Comparison of ENCODE assay signal across 9 cellular contexts in the genomic region with DNA sequence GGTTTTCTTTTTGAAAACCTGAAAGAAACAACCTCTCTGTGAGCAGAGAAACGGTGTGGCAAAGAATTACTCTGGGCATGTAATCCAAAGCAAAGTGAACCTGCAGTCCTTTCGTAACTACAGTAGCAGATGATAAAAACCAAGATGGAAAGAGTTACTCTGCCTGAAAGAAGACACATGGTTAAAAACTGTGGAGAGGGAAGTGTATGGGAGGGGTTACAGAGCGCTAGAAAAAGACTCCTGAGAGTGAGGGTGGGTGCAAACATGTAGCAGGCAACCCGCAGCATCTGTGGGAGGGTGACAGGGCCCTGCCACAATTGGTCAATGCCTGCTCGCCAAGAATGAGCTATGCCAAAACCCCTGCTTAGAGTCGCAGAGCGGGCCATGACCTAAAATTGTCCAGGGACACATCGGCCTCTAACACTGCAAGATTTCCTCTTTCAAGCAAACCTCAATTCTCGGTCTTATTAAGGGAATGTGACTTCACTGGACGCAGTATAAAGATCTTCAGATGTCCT. TPM values are rescaled to one million over a fixed set of nuclear protein-coding genes. Genes with fewer than 3 reads are reported as not detected.
DNase-seq lines count a peak whose midpoint lies in the region; ATAC-seq and TF ChIP-seq lines count a peak whose summit lies in the region.
"Had no signal": no experiment of that assay in that cellular context is flagged by ENCODE, and none has a peak within 500 bp of the region (broad histone marks: within the 10 kb centered on the region; RNA-seq: fewer than 3 reads in every experiment).

No MANE protein-coding gene starts in this region.

- peak overlapping the region; percentile 50 for H2AFZ ChIP-seq in neuron (ENCODE audit: low read depth, low read length)

- peak overlapping the region; percentile 93 to 98 (median 96) for H3K27ac ChIP-seq in esophagus squamous epithelium

- TF ChIP-seq CTCF in activated B cell treated with CpG ODN at 0.5 μM for 24 hours (IDR thresholded peaks at IDR 0.05) (no peak), esophagus squamous epithelium (IDR thresholded peaks at IDR 0.05) (peak in 1 of 6 experiments; percentile 20)

- H3K9me3 ChIP-seq in esophagus squamous epithelium (no peaks in the 10 kb centered on the region), neuron (ENCODE audit: low read length) (no peaks in the 10 kb centered on the region)

- intact Hi-C loops in activated B cell treated with CpG ODN at 0.5 μM for 24 hours (cut with micrococcal nuclease) (loop anchor here (1.0 to 5.0 kb wide), 10 partner anchors 21 to 247 kb away; partner anchors contain the start of genes ARF3, DDX23, FKBP11 and KMT2D), esophagus squamous epithelium (cut with DNase I) (no loop called here)

- no peaks in the 10 kb centered on the region for H3K27me3 Mint-ChIP-seq in activated B cell treated with CpG ODN at 0.5 μM for 24 hours

- H3K4me1 Mint-ChIP-seq in activated B cell treated with CpG ODN at 0.5 μM for 24 hours: peaks cover 31% of the 10 kb centered on the region

- H3K4me1 ChIP-seq in esophagus squamous epithelium (peaks cover 8 to 28% (median 16%) of the 10 kb centered on the region in 3 donors), neuron (ENCODE audit: insufficient read depth, low read length) (peaks cover 16% of the 10 kb centered on the region)

- POLR2A ChIA-PET in activated B cell treated with CpG ODN at 0.5 μM for 24 hours (lab: Charles Lee): interaction anchor here (0.6 to 1.6 kb wide), 4 partner anchors 20 to 802 kb away, joined by 3 to 9 read pairs (median 4); partner anchors contain the start of gene TUBA1B

- no peak for TF ChIP-seq POLR2A in esophagus squamous epithelium (IDR thresholded peaks at IDR 0.05)

- H3K9me3 Mint-ChIP-seq in activated B cell treated with CpG ODN at 0.5 μM for 24 hours: no peaks in the 10 kb centered on the region

- peaks cover 46% of the 10 kb centered on the region for H3K36me3 Mint-ChIP-seq in activated B cell treated with CpG ODN at 0.5 μM for 24 hours (ENCODE audit: low read depth)

- peak; percentile 75 for DNase-seq in activated CD8-positive, alpha-beta memory T cell treated with anti-CD3 and anti-CD28 coated beads for 24 hours
- no peak for DNase-seq in activated CD8-positive, alpha-beta memory T cell treated with anti-CD3 and anti-CD28 coated beads, Interleukin-2, amount 50 U/mL, for 4 hours
- DNase-seq in activated B cell treated with CpG ODN at 0.5 μM for 24 hours (no peak), esophagus squamous epithelium (lab: John Stamatoyannopoulos, UW) (no peak), germinal center (ENCODE audit: low spot score) (no peak)

- peak overlapping the region; percentile 98 for H3K27ac Mint-ChIP-seq in activated B cell treated with CpG ODN at 0.5 μM for 24 hours

- H3K4me3 Mint-ChIP-seq in activated B cell treated with CpG ODN at 0.5 μM for 24 hours: peak overlapping the region; percentile 93

- CTCF ChIA-PET in activated B cell treated with CpG ODN at 0.5 μM for 24 hours (lab: Charles Lee): interaction anchor here (1.0 kb wide), 1 partner anchor 21 kb away, joined by 6 read pairs; no protein-coding TSS in a partner anchor

- H3K4me3 ChIP-seq in esophagus squamous epithelium (peak overlapping the region; percentile 76 to 95 (median 88)), neuron (ENCODE audit: low read length) (peak overlapping the region; percentile 83)

- 2 to 7% methylated on average over 9 to 10 of the region's 10 CpGs for WGBS in esophagus squamous epithelium, 2 donors

- H3K36me3 ChIP-seq in esophagus squamous epithelium (peaks cover 13 to 32% (median 15%) of the 10 kb centered on the region in 3 donors), neuron (ENCODE audit: insufficient read depth, low read length) (peaks cover 16% of the 10 kb centered on the region)

- ATAC-seq in HG03432 (IDR thresholded peaks at IDR 0.05; ENCODE audit: unreplicated experiment): peak; percentile 3
- ATAC-seq in activated B cell treated with CpG ODN at 0.5 μM for 24 hours (ENCODE audit: low read depth): no peak
- ATAC-seq in HG02763 (IDR thresholded peaks at IDR 0.05; ENCODE audit: unreplicated experiment): no peak

- H3K27me3 ChIP-seq in esophagus squamous epithelium (no peaks in the 10 kb centered on the region), neuron (ENCODE audit: insufficient read depth, low read length) (no peaks in the 10 kb centered on the region)

RNA-seq across cellular contexts. Expression of gene PRKAG1, which starts 0.8 kb away (rescaled TPM):
- total RNA-seq in activated B cell treated with CpG ODN at 0.5 μM for 24 hours (55.3 and 70.5 TPM in 2 replicates), esophagus squamous epithelium (10 to 100 TPM; 31.9 to 58.6 (median 47.8) TPM)

RNA-seq across cellular contexts. Expression of gene DDN, which starts 18.6 kb away (rescaled TPM):
- total RNA-seq in activated B cell treated with CpG ODN at 0.5 μM for 24 hours (0.20 and 0.44 TPM in 2 replicates), esophagus squamous epithelium (under 1 TPM; 0.19 to 0.40 (median 0.26) TPM)
- total RNA-seq: lung microvascular endothelial cell had no signal

RNA-seq across cellular contexts. Expression of gene WNT1, which starts 39.7 kb away (rescaled TPM):
- total RNA-seq in activated B cell treated with CpG ODN at 0.5 μM for 24 hours (not detected in 2 replicates), esophagus squamous epithelium (under 1 TPM in 1 of 4 donors, not detected in 3; 0.41 TPM)
- total RNA-seq: lung microvascular endothelial cell had no signal

RNA-seq across cellular contexts. Expression of gene KMT2D, which starts 42.8 kb away (rescaled TPM):
- 127 and 136 TPM in 2 replicates for total RNA-seq in activated B cell treated with CpG ODN at 0.5 μM for 24 hours
- 10 to 100 TPM; 29.4 to 67.9 (median 47.9) TPM for total RNA-seq in esophagus squamous epithelium

RNA-seq across cellular contexts. Expression of gene WNT10B, which starts 46.3 kb away (rescaled TPM):
- total RNA-seq in activated B cell treated with CpG ODN at 0.5 μM for 24 hours (0.22 TPM in 1 of 2 replicates, not detected in the other), esophagus squamous epithelium (1 to 10 TPM in 1 of 4 donors, under 1 TPM in 3; 0.19 to 6.3 (median 0.61) TPM)
